In the genomic region with DNA sequence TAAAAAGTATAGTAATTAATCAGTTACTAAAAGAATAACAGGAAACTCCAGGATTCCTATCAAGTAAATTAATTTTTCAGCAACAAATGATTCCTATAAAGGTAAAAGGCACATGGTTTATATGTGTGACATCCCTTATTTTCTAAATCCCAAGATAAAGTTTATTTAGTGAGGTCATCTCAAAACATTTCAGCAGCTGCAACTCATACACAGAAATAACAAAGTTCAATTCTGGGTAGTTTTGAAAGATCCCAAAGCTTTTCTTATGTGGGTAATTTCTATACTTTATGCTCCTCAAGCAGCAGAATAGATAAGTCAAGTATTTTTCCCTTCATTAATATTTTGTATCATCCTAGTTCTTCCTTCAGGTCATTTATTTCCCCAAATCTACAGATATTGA, we compare ENCODE assay signal across 20 cellular contexts.
"Had no signal": no experiment of that assay in that cellular context is flagged by ENCODE, and none has a peak within 500 bp of the region (broad histone marks: within the 10 kb centered on the region; RNA-seq: fewer than 3 reads in every experiment).

No MANE protein-coding gene starts in this region.

- H3K36me3 ChIP-seq: esophagus muscularis mucosa, transverse colon, vagina had no signal

- H3K9me3 Mint-ChIP-seq: activated CD4-positive, alpha-beta memory T cell treated with anti-CD3 and anti-CD28 coated beads, Interleukin-2, amount 10 ng/mL, durations not matched to agents 7 days and 5 days; activated naive CD8-positive, alpha-beta T cell treated with anti-CD3 and anti-CD28 coated beads, Interleukin-2, amount 10 ng/mL, durations not matched to agents 7 days and 5 days; activated T-helper 2 cell treated with anti-CD3 and anti-CD28 coated beads, Interferon-gamma antibody, Interleukin-2, Interleukin-4, amounts not matched to agents 10 μg/mL and 5 μg/mL and 100 μg/mL, durations not matched to agents 14 hours and 24 hours and 36 hours had no signal

- H3K4me3 ChIP-seq: esophagus muscularis mucosa, transverse colon, vagina had no signal

- H3K4me1 ChIP-seq: vagina had no signal

- H3K27me3 ChIP-seq: esophagus muscularis mucosa, transverse colon, vagina had no signal

- H3K27ac Mint-ChIP-seq: activated CD4-positive, alpha-beta memory T cell treated with anti-CD3 and anti-CD28 coated beads, Interleukin-2, amount 10 ng/mL, durations not matched to agents 7 days and 5 days; activated CD8-positive, alpha-beta memory T cell treated with anti-CD3 and anti-CD28 coated beads, Interleukin-2, amount 10 ng/mL, durations not matched to agents 7 days and 5 days; activated naive CD8-positive, alpha-beta T cell treated with anti-CD3 and anti-CD28 coated beads, Interleukin-2, amount 10 ng/mL, durations not matched to agents 7 days and 5 days; activated T-helper 2 cell treated with anti-CD3 and anti-CD28 coated beads, Interferon-gamma antibody, Interleukin-2, Interleukin-4, amounts not matched to agents 10 μg/mL and 5 μg/mL and 100 μg/mL, durations not matched to agents 14 hours and 24 hours and 36 hours; mesothelial cell of epicardium had no signal

- H3K4me1 Mint-ChIP-seq: activated CD4-positive, alpha-beta memory T cell treated with anti-CD3 and anti-CD28 coated beads, Interleukin-2, amount 10 ng/mL, durations not matched to agents 7 days and 5 days; activated CD8-positive, alpha-beta memory T cell treated with anti-CD3 and anti-CD28 coated beads, Interleukin-2, amount 10 ng/mL, durations not matched to agents 7 days and 5 days; activated naive CD8-positive, alpha-beta T cell treated with anti-CD3 and anti-CD28 coated beads, Interleukin-2, amount 10 ng/mL, durations not matched to agents 7 days and 5 days had no signal

- H3K4me3 Mint-ChIP-seq: activated CD4-positive, alpha-beta memory T cell treated with anti-CD3 and anti-CD28 coated beads, Interleukin-2, amount 10 ng/mL, durations not matched to agents 7 days and 5 days; activated CD8-positive, alpha-beta memory T cell treated with anti-CD3 and anti-CD28 coated beads, Interleukin-2, amount 10 ng/mL, durations not matched to agents 7 days and 5 days; activated naive CD8-positive, alpha-beta T cell treated with anti-CD3 and anti-CD28 coated beads, Interleukin-2, amount 10 ng/mL, durations not matched to agents 7 days and 5 days; mesothelial cell of epicardium; nephron had no signal

- H3K9me3 ChIP-seq: esophagus muscularis mucosa, transverse colon, vagina had no signal

- H3K27me3 Mint-ChIP-seq: activated CD4-positive, alpha-beta memory T cell treated with anti-CD3 and anti-CD28 coated beads, Interleukin-2, amount 10 ng/mL, durations not matched to agents 7 days and 5 days; activated CD8-positive, alpha-beta memory T cell treated with anti-CD3 and anti-CD28 coated beads, Interleukin-2, amount 10 ng/mL, durations not matched to agents 7 days and 5 days; activated naive CD8-positive, alpha-beta T cell treated with anti-CD3 and anti-CD28 coated beads, Interleukin-2, amount 10 ng/mL, durations not matched to agents 7 days and 5 days had no signal

- DNase-seq: activated CD4-positive, alpha-beta memory T cell treated with anti-CD3 and anti-CD28 coated beads, Interleukin-2, amount 10 ng/mL, durations not matched to agents 7 days and 5 days; activated CD4-positive, alpha-beta T cell treated with anti-CD3 and anti-CD28 coated beads for 48 hours; activated CD4-positive, CD25-positive, alpha-beta regulatory T cell; activated CD8-positive, alpha-beta memory T cell treated with anti-CD3 and anti-CD28 coated beads, Interleukin-2, amount 10 ng/mL, durations not matched to agents 7 days and 5 days; activated naive CD4-positive, alpha-beta T cell treated with Interleukin-2 at 50 U/mL for 16 hours; activated naive CD8-positive, alpha-beta T cell treated with anti-CD3 and anti-CD28 coated beads, Interleukin-2, amount 10 ng/mL, durations not matched to agents 7 days and 5 days; dermis blood vessel endothelial cell; effector memory CD4-positive, alpha-beta T cell; hippocampal formation; nucleus accumbens; retina; stimulated activated naive CD8-positive, alpha-beta T cell treated with anti-CD3 and anti-CD28 coated beads, Interleukin-15, Interleukin-2, amounts not matched to agents 100 U/mL and 50 U/mL, for 24 hours; T-helper 1 cell; T1000; transverse colon had no signal

- H3K27ac ChIP-seq: esophagus muscularis mucosa, transverse colon, vagina had no signal

- ATAC-seq: activated CD8-positive, alpha-beta memory T cell treated with anti-CD3 and anti-CD28 coated beads, Interleukin-2, amount 10 ng/mL, durations not matched to agents 7 days and 5 days; stimulated activated naive CD8-positive, alpha-beta T cell treated with anti-CD3 and anti-CD28 coated beads, Interleukin-15, Interleukin-2, amounts not matched to agents 100 U/mL and 50 U/mL, for 24 hours had no signal
